ENCODE assay signal across 1 cellular context in the genomic region with DNA sequence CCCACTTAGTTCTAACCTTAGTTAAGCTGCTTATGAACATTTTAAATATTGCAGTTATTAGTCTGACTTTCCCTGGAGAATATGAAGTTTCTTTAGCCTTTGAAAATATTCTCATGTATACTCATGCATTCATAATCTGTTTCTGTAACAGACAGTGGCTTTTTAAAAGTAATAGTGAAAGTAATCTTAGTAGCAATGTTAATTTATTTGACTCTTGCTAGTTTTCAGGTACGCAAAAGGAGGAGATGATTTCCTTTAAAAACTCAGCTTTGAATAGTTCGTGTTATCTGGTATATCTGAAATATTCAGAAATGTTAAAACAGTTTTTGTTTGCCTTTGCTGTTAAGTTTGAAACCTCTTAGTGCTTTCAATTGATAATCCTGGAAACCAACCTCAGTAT.
TF ChIP-seq lines count a peak whose summit lies in the region.

No MANE protein-coding gene starts in this region.

TF ChIP-seq in SK-N-SH treated with all-trans-retinoic acid at 6 μM for 48 hours, 23 proteins besides CTCF, POLR2A, EP300 and RAD21 (continued from another document):
- TF ChIP-seq OSR1 (CRISPR knock-in tag; IDR thresholded peaks at IDR 0.05) (no peak), ARNTL (CRISPR knock-in tag; IDR thresholded peaks at IDR 0.05; ENCODE audit: borderline replicate concordance, low read depth) (no peak)
